In genomic region chr13:91601273-91601672, GRCh38 we compare ENCODE assay signal across 7 cellular contexts.
"Had no signal": no experiment of that assay in that cellular context is flagged by ENCODE, and none has a peak within 500 bp of the region (broad histone marks: within the 10 kb centered on the region; RNA-seq: fewer than 3 reads in every experiment).

No MANE protein-coding gene starts in this region.

- H3K4me2 ChIP-seq: KMS-11 had no signal

- H3K9ac ChIP-seq: KMS-11 had no signal

- FAIRE-seq: HepG2, HTR-8/SVneo had no signal

- H3K27ac ChIP-seq: HL-60, KMS-11 had no signal

- DNase-seq: IMR-90, KBM-7, KG1 had no signal

- ATAC-seq: HepG2 had no signal
